7 cellular contexts compared by ENCODE assay signal in genomic region chr14:103527408-103528157, GRCh38. TPM values are rescaled to one million over a fixed set of nuclear protein-coding genes. Genes with fewer than 3 reads are reported as not detected.
A peak's percentile ranks its signal among the peaks of the same experiment; 100 is the strongest.
DNase-seq lines count a peak whose midpoint lies in the region; ATAC-seq and TF ChIP-seq lines count a peak whose summit lies in the region.

No MANE protein-coding gene starts in this region.

- H3K79me2 ChIP-seq in PC-3 (ENCODE audit: low read length): peaks cover 41% of the 10 kb centered on the region

- BruUV-seq in PC-3 (replicated peaks; lab: Mats Ljungman, UMichigan): no TSS peak

- ATAC-seq in GM18498 (IDR thresholded peaks at IDR 0.05; ENCODE audit: unreplicated experiment): peak; percentile 42
- peak; percentile 86 for ATAC-seq in GM21786 (IDR thresholded peaks at IDR 0.05; ENCODE audit: unreplicated experiment)
- ATAC-seq in PC-3: no peak
- no peak for ATAC-seq in HG03025 (IDR thresholded peaks at IDR 0.05; ENCODE audit: low FRiP score, unreplicated experiment)

- H3F3A ChIP-seq in PC-3 (ENCODE audit: low read length, unreplicated experiment): no peaks in the 10 kb centered on the region

- peaks cover 4% of the 10 kb centered on the region; the same call in 1 of the 2 replicates for H3K36me3 ChIP-seq in PC-3 (ENCODE audit: low read depth, low read length)

- POLR2A ChIA-PET in PC-3 (lab: Charles Lee; ENCODE audit: unreplicated experiment): interaction anchor here (0.5 to 1.9 kb wide), 2 partner anchors 13 to 733 kb away, joined by 3 to 9 read pairs; no protein-coding TSS in a partner anchor

- CTCF ChIA-PET in PC-3 (lab: Charles Lee): no interaction called here

- no peak overlapping the region for H2AFZ ChIP-seq in PC-3 (ENCODE audit: low read length)

- intact Hi-C loops in PC-3 (cut with micrococcal nuclease): no loop called here

- peaks cover 8% of the 10 kb centered on the region; the same call in 1 of the 2 replicates for H4K20me1 ChIP-seq in PC-3 (ENCODE audit: low read length)

- no peaks in the 10 kb centered on the region for H3K9me3 ChIP-seq in PC-3 (ENCODE audit: low read length)

- peak overlapping the region; percentile 96 for H3K4me2 ChIP-seq in PC-3 (ENCODE audit: low read length)

- peaks cover 22% of the 10 kb centered on the region for H3K4me1 ChIP-seq in PC-3 (ENCODE audit: insufficient read depth, low read length)

- H3K9ac ChIP-seq in PC-3 (ENCODE audit: low read length): no peak overlapping the region

- no peak for TF ChIP-seq CTCF in PC-3 (conservative IDR thresholded peaks at IDR 0.05; ENCODE audit: low read depth, low read length)
- no peak for TF ChIP-seq CTCF in epithelial cell of proximal tubule (conservative IDR thresholded peaks at IDR 0.05; ENCODE audit: low read depth, low read length)

- H3K4me3 ChIP-seq in PC-3 (ENCODE audit: low read length) (no peak overlapping the region), epithelial cell of proximal tubule (ENCODE audit: low read depth, low read length) (peak overlapping the region; percentile 66), skeletal muscle cell (ENCODE audit: low read depth, low read length) (peak overlapping the region; percentile 71)

- H3K9me2 ChIP-seq in PC-3 (replicated peaks; ENCODE audit: low read length): no peaks in the 10 kb centered on the region

- no peaks in the 10 kb centered on the region for H3K27me3 ChIP-seq in PC-3 (ENCODE audit: low read length)

- H3K27ac ChIP-seq in PC-3 (ENCODE audit: low read length): no peak overlapping the region

- DNase-seq in PC-3: no peak
- DNase-seq in epithelial cell of proximal tubule (ENCODE audit: low read depth): no peak
- DNase-seq in skeletal muscle cell (ENCODE audit: low read depth): no peak
- no peak for DNase-seq in mucosa of gallbladder (ENCODE audit: low spot score)

RNA-seq across cellular contexts. Expression of gene TRMT61A, which starts 1.4 kb away (rescaled TPM):
- total RNA-seq in PC-3 (2014; rRNA removed) (51.2 and 72.9 TPM in 2 replicates), epithelial cell of proximal tubule (9.0 and 21.9 TPM in 2 replicates), mucosa of gallbladder (13.5 TPM)

RNA-seq across cellular contexts. Expression of gene CKB, which starts 5.0 kb away (rescaled TPM):
- total RNA-seq in PC-3 (2014; rRNA removed) (299 and 324 TPM in 2 replicates), epithelial cell of proximal tubule (492 and 789 TPM in 2 replicates), mucosa of gallbladder (424 TPM)

RNA-seq across cellular contexts. Expression of gene BAG5, which starts 34.9 kb away (rescaled TPM):
- total RNA-seq in PC-3 (2014; rRNA removed) (28.1 and 33.0 TPM in 2 replicates), epithelial cell of proximal tubule (26.6 and 27.2 TPM in 2 replicates), mucosa of gallbladder (24.2 TPM)

RNA-seq across cellular contexts. Expression of gene COA8, which starts 35.2 kb away (rescaled TPM):
- total RNA-seq in PC-3 (2014; rRNA removed) (52.7 and 62.3 TPM in 2 replicates), epithelial cell of proximal tubule (29.0 and 44.0 TPM in 2 replicates), mucosa of gallbladder (33.7 TPM)

Comparison
In these comparisons a context has a peak if more than half of its experiments do, and no peak if none do; other contexts are left out.
1. ATAC-seq: peak in GM18498 (single experiment) and GM21786 (single experiment); none in PC-3 (single experiment) and HG03025 (single experiment).